ENCODE assay signal across 17 cellular contexts in genomic region chr3:11534783-11535081, GRCh38.
"Had no signal": no experiment of that assay in that cellular context is flagged by ENCODE, and none has a peak within 500 bp of the region (broad histone marks: within the 10 kb centered on the region; RNA-seq: fewer than 3 reads in every experiment).

No MANE protein-coding gene starts in this region.

- DNase-seq: activated CD4-positive, alpha-beta T cell treated with anti-CD3 and anti-CD28 coated beads for 1 hour; activated CD4-positive, alpha-beta T cell treated with anti-CD3 and anti-CD28 coated beads, Interleukin-2, amount 50 U/mL, for 1 hour; activated naive CD4-positive, alpha-beta T cell treated with Interleukin-2 at 50 U/mL for 16 hours; activated naive CD8-positive, alpha-beta T cell treated with anti-CD3 and anti-CD28 coated beads for 36 hours; activated T-cell treated with anti-CD3 and anti-CD28 coated beads, Interleukin-2, amount 50 U/mL, for 1 hour; effector CD4-positive, alpha-beta T cell; hippocampal formation; kidney glomerular epithelial cell; left lung; nephron progenitor cell; occipital lobe; retina; stimulated activated CD4-positive, alpha-beta T cell treated with anti-CD3 and anti-CD28 coated beads, Interleukin-4, amount 100 ng/mL, for 4 hours; stimulated activated naive CD8-positive, alpha-beta T cell treated with anti-CD3 and anti-CD28 coated beads, Interleukin-15, Interleukin-2, amounts not matched to agents 100 U/mL and 50 U/mL, for 24 hours; trophoblast cell; uterus had no signal

- H3K27ac ChIP-seq: left lung, uterus had no signal

- H3K36me3 ChIP-seq: left lung, uterus had no signal

- H3K4me1 ChIP-seq: left lung, uterus had no signal

- ATAC-seq: left lung; SK-N-SH treated with all-trans-retinoic acid at 6 μM for 48 hours; stimulated activated naive CD8-positive, alpha-beta T cell treated with anti-CD3 and anti-CD28 coated beads, Interleukin-15, Interleukin-2, amounts not matched to agents 100 U/mL and 50 U/mL, for 24 hours had no signal

- H3K9me3 ChIP-seq: left lung, uterus had no signal

- H3K27me3 ChIP-seq: left lung, uterus had no signal

- H3K4me3 ChIP-seq: left lung, uterus had no signal
